In the genomic region with DNA sequence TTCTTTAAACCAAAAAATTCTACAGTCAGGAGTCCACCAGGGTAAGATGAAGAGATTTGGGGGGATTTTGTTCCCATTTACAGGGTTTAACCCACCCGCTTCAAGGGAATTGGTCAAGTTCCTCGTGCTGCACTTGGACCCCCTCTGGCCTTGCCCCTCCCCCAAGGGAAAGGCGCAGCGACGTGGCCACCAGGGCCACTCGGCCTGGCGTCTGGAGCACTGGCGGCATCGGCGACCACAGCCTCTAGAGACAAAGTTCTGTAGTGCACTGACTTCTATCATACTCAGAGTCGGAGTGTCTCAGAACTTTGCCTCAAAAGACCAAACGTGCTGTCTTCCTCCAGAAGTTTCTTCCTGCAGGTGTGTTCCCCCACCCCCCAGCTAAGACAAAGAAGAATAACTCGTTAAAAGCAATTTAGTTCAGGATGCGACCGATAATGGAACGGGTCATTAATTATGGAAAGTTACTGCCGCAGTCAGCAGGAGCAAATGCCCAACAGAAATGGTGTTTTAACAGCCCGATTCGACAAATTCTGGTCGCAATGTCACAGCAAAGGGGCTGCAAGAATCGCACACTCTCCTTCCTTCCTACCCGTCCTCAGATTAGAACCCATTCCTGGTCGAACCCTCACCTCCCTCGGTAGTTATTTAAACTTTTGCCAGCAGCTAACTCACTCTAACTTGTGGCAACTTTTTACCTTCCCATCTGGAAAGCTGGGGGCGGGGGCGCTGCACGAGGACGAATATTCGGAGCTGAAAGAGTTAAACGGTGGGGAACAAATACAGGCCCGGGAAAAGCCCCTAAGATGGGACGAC, we compare ENCODE assay signal across 9 cellular contexts.
A peak's percentile ranks its signal among the peaks of the same experiment; 100 is the strongest.
DNase-seq lines count a peak whose midpoint lies in the region; ATAC-seq, FAIRE-seq and TF ChIP-seq lines count a peak whose summit lies in the region.
"Had no signal": no experiment of that assay in that cellular context is flagged by ENCODE, and none has a peak within 500 bp of the region (broad histone marks: within the 10 kb centered on the region; RNA-seq: fewer than 3 reads in every experiment).

No MANE protein-coding gene starts in this region.

- intact Hi-C loops in body of pancreas (cut with DNase I), result no loop called here

- peaks cover 9% of the 10 kb centered on the region; the same call in 1 of the 2 replicates for H3K9me3 ChIP-seq in ES-I3 (ENCODE audit: control insufficient read depth, insufficient read depth, low read length)
- no peaks in the 10 kb centered on the region for H3K9me3 ChIP-seq in body of pancreas
- no peaks in the 10 kb centered on the region for H3K9me3 ChIP-seq in mesenchymal stem cell (ENCODE audit: control insufficient read depth, low read length)
- H3K9me3 ChIP-seq: SJSA1 had no signal

- peak in 5 of 7 experiments; percentile 12 to 49 (median 44) for TF ChIP-seq CTCF in body of pancreas (IDR thresholded peaks at IDR 0.05)

- H3K9ac ChIP-seq in ES-I3 (ENCODE audit: low read depth, low read length), result peak overlapping the region; percentile 73
- peak overlapping the region; percentile 87 for H3K9ac ChIP-seq in mesenchymal stem cell (ENCODE audit: low read length)

- H3K4me3 ChIP-seq in body of pancreas, result peak overlapping the region; percentile 48 to 84
- H3K4me3 ChIP-seq in mesenchymal stem cell (ENCODE audit: insufficient read depth in 1 of 2, low read depth in 1 of 2, low read length in 2 of 2), result peak overlapping the region; percentile 72 to 87

- H3K14ac ChIP-seq in mesenchymal stem cell (ENCODE audit: low read length in 2 of 2), result no peak overlapping the region

- TF ChIP-seq POLR2A in body of pancreas (IDR thresholded peaks at IDR 0.05), result peak; percentile 28 to 79 (median 75)

- DNase-seq in body of pancreas (peak; percentile 73 to 80 (median 78)), mesenchymal stem cell (peak; percentile 45), urothelium cell line (ENCODE audit: low spot score) (no peak), NCI-H128 (lab: John Stamatoyannopoulos, UW; ENCODE audit: unreplicated experiment) (no peak)
- no peak for DNase-seq in activated effector memory CD4-positive, alpha-beta T cell treated with anti-CD3 and anti-CD28 coated beads, Interleukin-2, amount 50 U/mL, for 16 hours

- H2AK5ac ChIP-seq in mesenchymal stem cell (ENCODE audit: low read length, severe bottlenecking), result no peak overlapping the region

- no peak overlapping the region for H3K23ac ChIP-seq in mesenchymal stem cell (ENCODE audit: low read length in 2 of 2)

- no peak for FAIRE-seq in urothelium cell line (lab: Jason Lieb, UNC)

- no peaks in the 10 kb centered on the region for H3K27me3 ChIP-seq in body of pancreas
- peaks cover 0 to 24% of the 10 kb centered on the region in 2 experiments for H3K27me3 ChIP-seq in mesenchymal stem cell (ENCODE audit: control insufficient read depth in 1 of 2, insufficient read depth in 1 of 2, low read length in 2 of 2)

- H2BK5ac ChIP-seq in mesenchymal stem cell (ENCODE audit: low read depth, low read length, poor library complexity, severe bottlenecking), result no peak overlapping the region

- 4 to 6% methylated on average over 31 to 32 of the region's 32 CpGs for WGBS in body of pancreas, 2 donors
- 2% methylated on average over 31 of the region's 32 CpGs for WGBS in mesenchymal stem cell

- peak; percentile 35 for ATAC-seq in HG03520 (IDR thresholded peaks at IDR 0.05; ENCODE audit: unreplicated experiment)
- no peak for ATAC-seq in body of pancreas
- no peak for ATAC-seq in HG02763 (IDR thresholded peaks at IDR 0.05; ENCODE audit: unreplicated experiment)

- H3K36me3 ChIP-seq in ES-I3 (ENCODE audit: insufficient read depth, low read length) (no peaks in the 10 kb centered on the region), body of pancreas (replicated peaks in 1 of 2; ENCODE audit: insufficient read depth in 1 of 2, low read depth in 2 of 2) (no peaks in the 10 kb centered on the region), mesenchymal stem cell (ENCODE audit: control insufficient read depth in 1 of 2, insufficient read depth in 2 of 2, low read depth in 1 of 2, low read length in 2 of 2) (no peaks in the 10 kb centered on the region)
- H3K36me3 ChIP-seq: SJSA1 had no signal

- peak overlapping the region in 1 of 2 experiments; percentile 58 for H3K4ac ChIP-seq in mesenchymal stem cell (ENCODE audit: low read depth in 1 of 2, low read length in 2 of 2)

- H3K27ac ChIP-seq in body of pancreas, result peak overlapping the region; percentile 94 to 99 (median 98)
- no peak overlapping the region for H3K27ac ChIP-seq in mesenchymal stem cell (ENCODE audit: low read length, poor library complexity, severe bottlenecking)
- H3K27ac ChIP-seq: SJSA1 had no signal

- peak overlapping the region; percentile 54 for H2BK120ac ChIP-seq in mesenchymal stem cell (ENCODE audit: low read depth, low read length)

- H2BK15ac ChIP-seq in mesenchymal stem cell (ENCODE audit: low read depth, poor library complexity, severe bottlenecking), result no peak overlapping the region

- H3K4me2 ChIP-seq in mesenchymal stem cell (ENCODE audit: low read length, poor library complexity, severe bottlenecking), result peak overlapping the region; percentile 89

- no peaks in the 10 kb centered on the region for H3K79me1 ChIP-seq in mesenchymal stem cell (replicated peaks; ENCODE audit: low read length, poor library complexity, severe bottlenecking)

- peak overlapping the region in 1 of 2 experiments; percentile 25 for H3K18ac ChIP-seq in mesenchymal stem cell (ENCODE audit: low read depth in 1 of 2, low read length in 2 of 2)

- H2AFZ ChIP-seq in mesenchymal stem cell (ENCODE audit: low read depth, low read length), result peak overlapping the region; percentile 49

- H2BK12ac ChIP-seq in mesenchymal stem cell (ENCODE audit: low read length in 2 of 2), result no peak overlapping the region

- peak overlapping the region; percentile 19 for H4K8ac ChIP-seq in mesenchymal stem cell (ENCODE audit: low read length)

- H3K4me1 ChIP-seq in ES-I3 (ENCODE audit: insufficient read depth, low read length), result peaks cover 5% of the 10 kb centered on the region; the same call in 1 of the 2 replicates
- peaks cover 43% of the 10 kb centered on the region for H3K4me1 ChIP-seq in body of pancreas
- H3K4me1 ChIP-seq in mesenchymal stem cell (ENCODE audit: control insufficient read depth, insufficient read depth, low read depth, low read length), result peaks cover 16% of the 10 kb centered on the region
- H3K4me1 ChIP-seq: SJSA1 had no signal

- H4K91ac ChIP-seq in mesenchymal stem cell (ENCODE audit: low read length), result no peak overlapping the region

Comparison
In these comparisons a context has a peak if more than half of its experiments do, and no peak if none do; other contexts are left out.
1. DNase-seq: peak in body of pancreas (4 of 4) and mesenchymal stem cell (single experiment); none in urothelium cell line (single experiment), NCI-H128 (single experiment) and activated effector memory CD4-positive, alpha-beta T cell treated with anti-CD3 and anti-CD28 coated beads, Interleukin-2, amount 50 U/mL, for 16 hours (single experiment).